Comparison of ENCODE assay signal across 2 cellular contexts in the genomic region with DNA sequence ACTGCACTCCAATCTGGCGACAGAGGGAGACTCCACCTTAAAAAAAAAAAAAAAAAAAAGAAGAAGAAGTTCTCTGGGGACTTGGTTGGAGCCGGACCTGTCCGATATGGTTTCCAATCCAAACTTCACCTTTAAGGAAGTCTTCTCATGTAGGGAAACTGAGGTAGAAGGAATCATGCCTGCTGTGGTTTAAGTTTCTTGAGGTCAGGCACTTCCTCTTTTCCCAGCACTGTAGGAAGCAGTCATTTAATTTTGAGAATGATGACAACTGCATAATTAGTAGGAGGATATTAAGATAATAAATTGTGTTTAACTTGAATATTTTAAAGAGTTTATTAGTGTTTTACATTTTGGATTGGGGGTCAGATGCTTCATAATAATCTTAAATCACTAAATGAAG.
TF ChIP-seq lines count a peak whose summit lies in the region.

No MANE protein-coding gene starts in this region.

TF ChIP-seq in GM12891, 5 proteins besides CTCF, POLR2A, EP300 and RAD21 (continued from another document):
- TF ChIP-seq POLR2AphosphoS5 (IDR thresholded peaks at IDR 0.05; ENCODE audit: low read depth, low read length) (no peak), SPI1 (IDR thresholded peaks at IDR 0.05; ENCODE audit: low read depth, low read length) (peak; percentile 52; the same call in 1 of the 2 replicates), TAF1 (IDR thresholded peaks at IDR 0.05; ENCODE audit: low read depth, low read length) (no peak)

TF ChIP-seq in GM12878, 131 proteins besides CTCF, POLR2A, EP300 and RAD21 (continued from another document):
- TF ChIP-seq SPI1 (IDR thresholded peaks at IDR 0.05; ENCODE audit: borderline replicate concordance, insufficient read depth, low read depth, low read length): peak; percentile 30; the same call in 1 of the 2 replicates
